ENCODE assay signal across 25 cellular contexts in the genomic region with DNA sequence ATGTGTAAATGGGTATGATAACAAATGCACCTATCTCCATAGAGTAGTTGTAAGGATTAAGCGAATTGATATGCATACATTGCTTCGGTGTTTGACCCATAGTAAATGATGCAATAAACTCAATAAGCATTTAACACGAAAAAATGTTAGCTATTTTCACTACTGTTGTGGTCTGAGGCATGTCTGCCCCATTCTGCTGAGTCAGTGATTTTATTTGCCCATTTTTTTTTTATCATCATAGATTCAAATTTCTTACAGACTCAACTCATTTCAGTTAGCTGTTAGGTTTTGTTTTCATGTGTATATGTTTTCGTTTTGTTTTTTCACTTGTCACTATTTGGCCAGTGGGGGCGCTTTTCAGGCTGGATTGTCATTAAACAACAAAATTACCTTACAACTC.
"Had no signal": no experiment of that assay in that cellular context is flagged by ENCODE, and none has a peak within 500 bp of the region (broad histone marks: within the 10 kb centered on the region; RNA-seq: fewer than 3 reads in every experiment).

No MANE protein-coding gene starts in this region.

- H3K9me3 Mint-ChIP-seq: activated naive CD4-positive, alpha-beta T cell treated with anti-CD3 and anti-CD28 coated beads, Interleukin-2, amount 50 U/mL, for 24 hours; activated T-helper 1 cell treated with anti-CD3 and anti-CD28 coated beads, Interleukin-12 subunit alpha, Interleukin-12 subunit beta, Interleukin-2, Interleukin-4 antibody, amounts not matched to agents 30 ng/mL and 10 ng/mL and 1 ng/mL, durations not matched to agents 14 hours and 24 hours and 36 hours; brain; memory B cell; nephron had no signal

- H3K27me3 ChIP-seq: esophagus squamous epithelium, gastrocnemius medialis, heart left ventricle, pancreas, right atrium auricular region, upper lobe of left lung had no signal

- H3K27ac ChIP-seq: esophagus squamous epithelium, gastrocnemius medialis, heart left ventricle, pancreas, psoas muscle, right atrium auricular region, upper lobe of left lung, WERI-Rb-1 had no signal

- DNase-seq: activated CD4-positive, alpha-beta T cell treated with anti-CD3 and anti-CD28 coated beads for 1 hour; activated CD4-positive, alpha-beta T cell treated with anti-CD3 and anti-CD28 coated beads, Interleukin-2, amount 50 U/mL, for 1 hour; activated CD8-positive, alpha-beta T cell treated with anti-CD3 and anti-CD28 coated beads, Interleukin-2, amount 10 ng/mL, durations not matched to agents 7 days and 5 days; activated gamma-delta T cell; anterior cingulate cortex; caudate nucleus; dermis blood vessel endothelial cell; effector memory CD4-positive, alpha-beta T cell; esophagus squamous epithelium; gastrocnemius medialis; heart left ventricle; islet precursor cell; left cardiac atrium; pancreas; psoas muscle; stimulated activated CD4-positive, alpha-beta T cell treated with anti-CD3 and anti-CD28 coated beads, Interleukin-4, amount 100 ng/mL, for 24 hours; stimulated activated naive CD8-positive, alpha-beta T cell treated with anti-CD3 and anti-CD28 coated beads, Interleukin-15, Interleukin-2, amounts not matched to agents 100 U/mL and 50 U/mL, for 24 hours; upper lobe of left lung; WERI-Rb-1 had no signal

- H3K4me3 Mint-ChIP-seq: activated CD8-positive, alpha-beta T cell treated with anti-CD3 and anti-CD28 coated beads, Interleukin-2, amount 10 ng/mL, durations not matched to agents 7 days and 5 days; activated naive CD4-positive, alpha-beta T cell treated with anti-CD3 and anti-CD28 coated beads, Interleukin-2, amount 50 U/mL, for 24 hours; activated T-helper 1 cell treated with anti-CD3 and anti-CD28 coated beads, Interleukin-12 subunit alpha, Interleukin-12 subunit beta, Interleukin-2, Interleukin-4 antibody, amounts not matched to agents 30 ng/mL and 10 ng/mL and 1 ng/mL, durations not matched to agents 14 hours and 24 hours and 36 hours; brain; memory B cell; nephron had no signal

- ATAC-seq: activated CD8-positive, alpha-beta T cell treated with anti-CD3 and anti-CD28 coated beads, Interleukin-2, amount 10 ng/mL, durations not matched to agents 7 days and 5 days; gastrocnemius medialis; heart left ventricle; left cardiac atrium; pancreas; psoas muscle; stimulated activated naive CD8-positive, alpha-beta T cell treated with anti-CD3 and anti-CD28 coated beads, Interleukin-15, Interleukin-2, amounts not matched to agents 100 U/mL and 50 U/mL, for 24 hours had no signal

- H3K4me1 Mint-ChIP-seq: activated naive CD4-positive, alpha-beta T cell treated with anti-CD3 and anti-CD28 coated beads, Interleukin-2, amount 50 U/mL, for 24 hours; memory B cell; nephron had no signal

- H3K4me1 ChIP-seq: esophagus squamous epithelium, gastrocnemius medialis, heart left ventricle, pancreas, psoas muscle, right atrium auricular region, upper lobe of left lung had no signal

- H3K4me3 ChIP-seq: esophagus squamous epithelium, gastrocnemius medialis, heart left ventricle, pancreas, psoas muscle, right atrium auricular region, upper lobe of left lung had no signal

- H3K27me3 Mint-ChIP-seq: activated naive CD4-positive, alpha-beta T cell treated with anti-CD3 and anti-CD28 coated beads, Interleukin-2, amount 50 U/mL, for 24 hours; brain had no signal

- H3K9me3 ChIP-seq: esophagus squamous epithelium, gastrocnemius medialis, heart left ventricle, pancreas, psoas muscle, right atrium auricular region, upper lobe of left lung had no signal

- H3K36me3 Mint-ChIP-seq: activated naive CD4-positive, alpha-beta T cell treated with anti-CD3 and anti-CD28 coated beads, Interleukin-2, amount 50 U/mL, for 24 hours; brain; memory B cell had no signal

- H3K36me3 ChIP-seq: esophagus squamous epithelium, gastrocnemius medialis, heart left ventricle, pancreas, right atrium auricular region, upper lobe of left lung, WERI-Rb-1 had no signal

- H3K27ac Mint-ChIP-seq: activated CD8-positive, alpha-beta T cell treated with anti-CD3 and anti-CD28 coated beads, Interleukin-2, amount 10 ng/mL, durations not matched to agents 7 days and 5 days; activated naive CD4-positive, alpha-beta T cell treated with anti-CD3 and anti-CD28 coated beads, Interleukin-2, amount 50 U/mL, for 24 hours; activated T-helper 1 cell treated with anti-CD3 and anti-CD28 coated beads, Interleukin-12 subunit alpha, Interleukin-12 subunit beta, Interleukin-2, Interleukin-4 antibody, amounts not matched to agents 30 ng/mL and 10 ng/mL and 1 ng/mL, durations not matched to agents 14 hours and 24 hours and 36 hours; brain; memory B cell; nephron had no signal
